Comparison of ENCODE assay signal across 2 cellular contexts in the genomic region with DNA sequence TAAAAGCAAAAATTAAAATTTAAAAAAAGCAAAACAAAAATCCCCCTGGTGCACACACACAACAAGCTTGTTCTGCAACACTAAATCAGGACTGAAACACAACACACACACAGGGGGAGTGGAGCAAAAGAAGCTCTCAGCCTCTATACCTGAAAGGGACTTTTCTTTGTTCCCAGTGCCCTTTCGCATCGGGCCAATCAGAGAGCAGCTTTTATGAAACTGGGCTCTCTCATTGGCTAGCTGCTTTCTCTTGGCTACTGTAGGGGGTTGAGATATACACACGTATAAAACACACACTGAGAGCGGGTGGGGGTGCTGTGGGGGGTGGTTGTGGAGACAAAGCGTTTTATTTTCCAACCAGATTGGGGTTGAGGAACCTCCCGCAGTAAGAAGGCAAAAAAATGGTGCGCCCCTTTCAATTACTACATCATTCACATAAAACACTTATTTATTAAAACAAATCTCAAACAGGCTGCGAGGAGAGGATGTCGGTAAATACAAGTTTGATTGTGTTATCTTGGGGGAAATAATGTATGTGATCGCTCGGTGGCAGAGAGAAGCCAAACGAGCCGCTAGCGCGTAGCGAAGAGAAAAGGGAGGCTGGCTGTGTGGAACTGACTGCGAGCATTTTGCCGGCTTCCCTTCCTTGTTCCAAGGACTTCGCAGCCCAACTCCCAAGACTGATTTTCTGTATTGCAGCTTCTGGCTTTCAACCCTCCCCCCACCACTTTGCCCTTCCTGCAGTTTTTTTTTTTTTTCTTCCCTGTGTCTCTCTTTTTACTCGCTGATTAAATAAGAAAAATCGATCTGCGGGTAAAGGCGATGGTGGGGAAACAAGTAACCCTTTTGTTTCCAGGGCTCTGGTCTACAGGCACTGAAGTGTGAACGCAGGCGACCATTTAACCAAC.
TF ChIP-seq lines count a peak whose summit lies in the region.

No MANE protein-coding gene starts in this region.

TF ChIP-seq in HEK293, 187 proteins besides CTCF, POLR2A, EP300 and RAD21 (continues in another document):
- TF ChIP-seq, protein P1, sequence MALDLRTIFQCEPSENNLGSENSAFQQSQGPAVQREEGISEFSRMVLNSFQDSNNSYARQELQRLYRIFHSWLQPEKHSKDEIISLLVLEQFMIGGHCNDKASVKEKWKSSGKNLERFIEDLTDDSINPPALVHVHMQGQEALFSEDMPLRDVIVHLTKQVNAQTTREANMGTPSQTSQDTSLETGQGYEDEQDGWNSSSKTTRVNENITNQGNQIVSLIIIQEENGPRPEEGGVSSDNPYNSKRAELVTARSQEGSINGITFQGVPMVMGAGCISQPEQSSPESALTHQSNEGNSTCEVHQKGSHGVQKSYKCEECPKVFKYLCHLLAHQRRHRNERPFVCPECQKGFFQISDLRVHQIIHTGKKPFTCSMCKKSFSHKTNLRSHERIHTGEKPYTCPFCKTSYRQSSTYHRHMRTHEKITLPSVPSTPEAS (tag by site-specific recombination; IDR thresholded peaks at IDR 0.05) = peak; percentile 89
- TF ChIP-seq ZNF776 (tag by site-specific recombination; IDR thresholded peaks at IDR 0.05; ENCODE audit: borderline replicate concordance) (no peak), ZNF302 (tag by site-specific recombination; IDR thresholded peaks at IDR 0.05; ENCODE audit: low read depth) (no peak), PRDM1 (tag by site-specific recombination; IDR thresholded peaks at IDR 0.05) (peak; percentile 77), ZNF121 (tag by site-specific recombination; IDR thresholded peaks at IDR 0.05) (no peak), ZNF274 (IDR thresholded peaks at IDR 0.05; ENCODE audit: low read length) (no peak), ZNF274 (tag by site-specific recombination; IDR thresholded peaks at IDR 0.05; ENCODE audit: borderline replicate concordance) (no peak), BCL11A (tag by site-specific recombination; IDR thresholded peaks at IDR 0.05; ENCODE audit: low read depth) (no peak), ZFHX2 (tag by site-specific recombination; conservative IDR thresholded peaks at IDR 0.05) (no peak), KLF8 (tag by site-specific recombination; IDR thresholded peaks at IDR 0.05) (no peak), ZFP69B (tag by site-specific recombination; IDR thresholded peaks at IDR 0.05) (peak; percentile 39; the same call in 1 of the 2 replicates), ZNF837 (tag by site-specific recombination; IDR thresholded peaks at IDR 0.05) (0 out of 2 replicates have a peak, but pooled peaks have one; percentile 14), ZNF184 (tag by site-specific recombination; IDR thresholded peaks at IDR 0.05) (no peak), ZSCAN30 (tag by site-specific recombination; IDR thresholded peaks at IDR 0.05) (peak; percentile 76), ZNF311 (tag by site-specific recombination; IDR thresholded peaks at IDR 0.05; ENCODE audit: borderline replicate concordance) (no peak), ZNF37A (tag by site-specific recombination; IDR thresholded peaks at IDR 0.05) (no peak), ZNF112 (tag by site-specific recombination; IDR thresholded peaks at IDR 0.05) (no peak)
- TF ChIP-seq, protein P2, sequence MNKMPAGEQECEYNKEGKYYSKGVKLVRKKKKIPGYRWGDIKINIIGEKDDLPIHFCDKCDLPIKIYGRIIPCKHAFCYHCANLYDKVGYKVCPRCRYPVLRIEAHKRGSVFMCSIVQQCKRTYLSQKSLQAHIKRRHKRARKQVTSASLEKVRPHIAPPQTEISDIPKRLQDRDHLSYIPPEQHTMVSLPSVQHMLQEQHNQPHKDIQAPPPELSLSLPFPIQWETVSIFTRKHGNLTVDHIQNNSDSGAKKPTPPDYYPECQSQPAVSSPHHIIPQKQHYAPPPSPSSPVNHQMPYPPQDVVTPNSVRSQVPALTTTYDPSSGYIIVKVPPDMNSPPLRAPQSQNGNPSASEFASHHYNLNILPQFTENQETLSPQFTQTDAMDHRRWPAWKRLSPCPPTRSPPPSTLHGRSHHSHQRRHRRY (tag by site-specific recombination; IDR thresholded peaks at IDR 0.05) = no peak
- TF ChIP-seq, protein P3, sequence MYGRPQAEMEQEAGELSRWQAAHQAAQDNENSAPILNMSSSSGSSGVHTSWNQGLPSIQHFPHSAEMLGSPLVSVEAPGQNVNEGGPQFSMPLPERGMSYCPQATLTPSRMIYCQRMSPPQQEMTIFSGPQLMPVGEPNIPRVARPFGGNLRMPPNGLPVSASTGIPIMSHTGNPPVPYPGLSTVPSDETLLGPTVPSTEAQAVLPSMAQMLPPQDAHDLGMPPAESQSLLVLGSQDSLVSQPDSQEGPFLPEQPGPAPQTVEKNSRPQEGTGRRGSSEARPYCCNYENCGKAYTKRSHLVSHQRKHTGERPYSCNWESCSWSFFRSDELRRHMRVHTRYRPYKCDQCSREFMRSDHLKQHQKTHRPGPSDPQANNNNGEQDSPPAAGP (tag by site-specific recombination; IDR thresholded peaks at IDR 0.05) = no peak
- TF ChIP-seq, protein P4, sequence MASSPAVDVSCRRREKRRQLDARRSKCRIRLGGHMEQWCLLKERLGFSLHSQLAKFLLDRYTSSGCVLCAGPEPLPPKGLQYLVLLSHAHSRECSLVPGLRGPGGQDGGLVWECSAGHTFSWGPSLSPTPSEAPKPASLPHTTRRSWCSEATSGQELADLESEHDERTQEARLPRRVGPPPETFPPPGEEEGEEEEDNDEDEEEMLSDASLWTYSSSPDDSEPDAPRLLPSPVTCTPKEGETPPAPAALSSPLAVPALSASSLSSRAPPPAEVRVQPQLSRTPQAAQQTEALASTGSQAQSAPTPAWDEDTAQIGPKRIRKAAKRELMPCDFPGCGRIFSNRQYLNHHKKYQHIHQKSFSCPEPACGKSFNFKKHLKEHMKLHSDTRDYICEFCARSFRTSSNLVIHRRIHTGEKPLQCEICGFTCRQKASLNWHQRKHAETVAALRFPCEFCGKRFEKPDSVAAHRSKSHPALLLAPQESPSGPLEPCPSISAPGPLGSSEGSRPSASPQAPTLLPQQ (tag by site-specific recombination; IDR thresholded peaks at IDR 0.05) = peak; percentile 46; the same call in 1 of the 2 replicates
- TF ChIP-seq, protein P5, sequence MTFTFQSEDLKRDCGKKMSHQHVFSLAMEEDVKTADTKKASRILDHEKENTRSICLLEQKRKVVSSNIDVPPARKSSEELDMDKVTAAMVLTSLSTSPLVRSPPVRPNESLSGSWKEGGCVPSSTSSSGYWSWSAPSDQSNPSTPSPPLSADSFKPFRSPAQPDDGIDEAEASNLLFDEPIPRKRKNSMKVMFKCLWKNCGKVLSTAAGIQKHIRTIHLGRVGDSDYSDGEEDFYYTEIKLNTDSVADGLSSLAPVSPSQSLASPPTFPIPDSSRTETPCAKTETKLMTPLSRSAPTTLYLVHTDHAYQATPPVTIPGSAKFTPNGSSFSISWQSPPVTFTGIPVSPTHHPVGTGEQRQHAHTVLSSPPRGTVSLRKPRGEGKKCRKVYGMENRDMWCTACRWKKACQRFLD (tag by site-specific recombination; IDR thresholded peaks at IDR 0.05) = no peak
- TF ChIP-seq, protein P6, sequence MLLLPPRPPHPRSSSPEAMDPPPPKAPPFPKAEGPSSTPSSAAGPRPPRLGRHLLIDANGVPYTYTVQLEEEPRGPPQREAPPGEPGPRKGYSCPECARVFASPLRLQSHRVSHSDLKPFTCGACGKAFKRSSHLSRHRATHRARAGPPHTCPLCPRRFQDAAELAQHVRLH (tag by site-specific recombination; IDR thresholded peaks at IDR 0.05) = 0 out of 2 replicates have a peak, but pooled peaks have one; percentile 9

TF ChIP-seq in HepG2, 621 proteins besides CTCF, POLR2A, EP300 and RAD21 (continues in another document):
- TF ChIP-seq SP1 (IDR thresholded peaks at IDR 0.05) = no peak
- no peak for TF ChIP-seq SP1 (CRISPR knock-in tag; IDR thresholded peaks at IDR 0.05)
- TF ChIP-seq ARID2 (CRISPR knock-in tag; IDR thresholded peaks at IDR 0.05; ENCODE audit: borderline replicate concordance) = no peak
- no peak for TF ChIP-seq RFX3 (CRISPR knock-in tag; IDR thresholded peaks at IDR 0.05)
- no peak for TF ChIP-seq ZNF749 (CRISPR knock-in tag; IDR thresholded peaks at IDR 0.05; ENCODE audit: borderline replicate concordance)
- TF ChIP-seq PCBP1 (IDR thresholded peaks at IDR 0.05; ENCODE audit: borderline replicate concordance, low read depth, low read length) = no peak
- no peak for TF ChIP-seq FOXA1 (IDR thresholded peaks at IDR 0.05)
- TF ChIP-seq FOXA1 (CRISPR knock-in tag; IDR thresholded peaks at IDR 0.05) = no peak
- TF ChIP-seq, protein P7, sequence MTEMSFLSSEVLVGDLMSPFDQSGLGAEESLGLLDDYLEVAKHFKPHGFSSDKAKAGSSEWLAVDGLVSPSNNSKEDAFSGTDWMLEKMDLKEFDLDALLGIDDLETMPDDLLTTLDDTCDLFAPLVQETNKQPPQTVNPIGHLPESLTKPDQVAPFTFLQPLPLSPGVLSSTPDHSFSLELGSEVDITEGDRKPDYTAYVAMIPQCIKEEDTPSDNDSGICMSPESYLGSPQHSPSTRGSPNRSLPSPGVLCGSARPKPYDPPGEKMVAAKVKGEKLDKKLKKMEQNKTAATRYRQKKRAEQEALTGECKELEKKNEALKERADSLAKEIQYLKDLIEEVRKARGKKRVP (CRISPR knock-in tag; IDR thresholded peaks at IDR 0.05) = no peak
- no peak for TF ChIP-seq ZSCAN31 (CRISPR knock-in tag; IDR thresholded peaks at IDR 0.05; ENCODE audit: low read depth)
- no peak for TF ChIP-seq MIER3 (CRISPR knock-in tag; IDR thresholded peaks at IDR 0.05; ENCODE audit: borderline replicate concordance)
- TF ChIP-seq, protein P8, sequence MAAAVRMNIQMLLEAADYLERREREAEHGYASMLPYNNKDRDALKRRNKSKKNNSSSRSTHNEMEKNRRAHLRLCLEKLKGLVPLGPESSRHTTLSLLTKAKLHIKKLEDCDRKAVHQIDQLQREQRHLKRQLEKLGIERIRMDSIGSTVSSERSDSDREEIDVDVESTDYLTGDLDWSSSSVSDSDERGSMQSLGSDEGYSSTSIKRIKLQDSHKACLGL (CRISPR knock-in tag; IDR thresholded peaks at IDR 0.05) = no peak
- no peak for TF ChIP-seq ZNF354B (CRISPR knock-in tag; IDR thresholded peaks at IDR 0.05)
- TF ChIP-seq, protein P9, sequence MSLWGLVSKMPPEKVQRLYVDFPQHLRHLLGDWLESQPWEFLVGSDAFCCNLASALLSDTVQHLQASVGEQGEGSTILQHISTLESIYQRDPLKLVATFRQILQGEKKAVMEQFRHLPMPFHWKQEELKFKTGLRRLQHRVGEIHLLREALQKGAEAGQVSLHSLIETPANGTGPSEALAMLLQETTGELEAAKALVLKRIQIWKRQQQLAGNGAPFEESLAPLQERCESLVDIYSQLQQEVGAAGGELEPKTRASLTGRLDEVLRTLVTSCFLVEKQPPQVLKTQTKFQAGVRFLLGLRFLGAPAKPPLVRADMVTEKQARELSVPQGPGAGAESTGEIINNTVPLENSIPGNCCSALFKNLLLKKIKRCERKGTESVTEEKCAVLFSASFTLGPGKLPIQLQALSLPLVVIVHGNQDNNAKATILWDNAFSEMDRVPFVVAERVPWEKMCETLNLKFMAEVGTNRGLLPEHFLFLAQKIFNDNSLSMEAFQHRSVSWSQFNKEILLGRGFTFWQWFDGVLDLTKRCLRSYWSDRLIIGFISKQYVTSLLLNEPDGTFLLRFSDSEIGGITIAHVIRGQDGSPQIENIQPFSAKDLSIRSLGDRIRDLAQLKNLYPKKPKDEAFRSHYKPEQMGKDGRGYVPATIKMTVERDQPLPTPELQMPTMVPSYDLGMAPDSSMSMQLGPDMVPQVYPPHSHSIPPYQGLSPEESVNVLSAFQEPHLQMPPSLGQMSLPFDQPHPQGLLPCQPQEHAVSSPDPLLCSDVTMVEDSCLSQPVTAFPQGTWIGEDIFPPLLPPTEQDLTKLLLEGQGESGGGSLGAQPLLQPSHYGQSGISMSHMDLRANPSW (CRISPR knock-in tag; IDR thresholded peaks at IDR 0.05; ENCODE audit: borderline replicate concordance) = no peak
- TF ChIP-seq AGO2 (optimal IDR thresholded peaks at IDR 0.05; ENCODE audit: low read depth, low read length) = no peak
- no peak for TF ChIP-seq ATRX (CRISPR knock-in tag; IDR thresholded peaks at IDR 0.05; ENCODE audit: borderline replicate concordance)
- TF ChIP-seq, protein P10, sequence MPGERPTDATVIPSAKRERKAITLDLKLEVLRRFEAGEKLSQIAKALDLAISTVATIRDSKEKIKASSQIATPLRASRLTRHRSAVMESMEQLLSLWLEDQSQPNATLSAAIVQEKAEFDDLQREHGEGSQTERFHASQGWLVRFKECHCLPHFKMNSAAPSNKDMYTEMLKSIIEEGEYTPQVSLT (CRISPR knock-in tag; IDR thresholded peaks at IDR 0.05; ENCODE audit: borderline replicate concordance, low read depth) = no peak
- TF ChIP-seq, protein P11, sequence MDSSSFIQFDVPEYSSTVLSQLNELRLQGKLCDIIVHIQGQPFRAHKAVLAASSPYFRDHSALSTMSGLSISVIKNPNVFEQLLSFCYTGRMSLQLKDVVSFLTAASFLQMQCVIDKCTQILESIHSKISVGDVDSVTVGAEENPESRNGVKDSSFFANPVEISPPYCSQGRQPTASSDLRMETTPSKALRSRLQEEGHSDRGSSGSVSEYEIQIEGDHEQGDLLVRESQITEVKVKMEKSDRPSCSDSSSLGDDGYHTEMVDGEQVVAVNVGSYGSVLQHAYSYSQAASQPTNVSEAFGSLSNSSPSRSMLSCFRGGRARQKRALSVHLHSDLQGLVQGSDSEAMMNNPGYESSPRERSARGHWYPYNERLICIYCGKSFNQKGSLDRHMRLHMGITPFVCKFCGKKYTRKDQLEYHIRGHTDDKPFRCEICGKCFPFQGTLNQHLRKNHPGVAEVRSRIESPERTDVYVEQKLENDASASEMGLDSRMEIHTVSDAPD (CRISPR knock-in tag; IDR thresholded peaks at IDR 0.05) = no peak; the same call in 1 of the 2 replicates
- no peak for TF ChIP-seq NCOA5 (CRISPR knock-in tag; IDR thresholded peaks at IDR 0.05)
- TF ChIP-seq, protein P12, sequence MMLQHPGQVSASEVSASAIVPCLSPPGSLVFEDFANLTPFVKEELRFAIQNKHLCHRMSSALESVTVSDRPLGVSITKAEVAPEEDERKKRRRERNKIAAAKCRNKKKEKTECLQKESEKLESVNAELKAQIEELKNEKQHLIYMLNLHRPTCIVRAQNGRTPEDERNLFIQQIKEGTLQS (CRISPR knock-in tag; IDR thresholded peaks at IDR 0.05) = no peak
- no peak for TF ChIP-seq ZNF577 (CRISPR knock-in tag; IDR thresholded peaks at IDR 0.05; ENCODE audit: borderline replicate concordance, low read depth)
- 0 out of 2 replicates have a peak, but pooled peaks have one; percentile 66 for TF ChIP-seq BCL6 (CRISPR knock-in tag; IDR thresholded peaks at IDR 0.05)
- TF ChIP-seq ZBTB21 (CRISPR knock-in tag; IDR thresholded peaks at IDR 0.05) = no peak
- TF ChIP-seq, protein P13, sequence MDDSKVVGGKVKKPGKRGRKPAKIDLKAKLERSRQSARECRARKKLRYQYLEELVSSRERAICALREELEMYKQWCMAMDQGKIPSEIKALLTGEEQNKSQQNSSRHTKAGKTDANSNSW (CRISPR knock-in tag; IDR thresholded peaks at IDR 0.05; ENCODE audit: borderline replicate concordance) = no peak
- no peak for TF ChIP-seq ZNF660 (CRISPR knock-in tag; IDR thresholded peaks at IDR 0.05; ENCODE audit: borderline replicate concordance, low read depth)
- TF ChIP-seq KDM4B (CRISPR knock-in tag; IDR thresholded peaks at IDR 0.05) = no peak
